ENCODE assay signal across 8 cellular contexts in the genomic region with DNA sequence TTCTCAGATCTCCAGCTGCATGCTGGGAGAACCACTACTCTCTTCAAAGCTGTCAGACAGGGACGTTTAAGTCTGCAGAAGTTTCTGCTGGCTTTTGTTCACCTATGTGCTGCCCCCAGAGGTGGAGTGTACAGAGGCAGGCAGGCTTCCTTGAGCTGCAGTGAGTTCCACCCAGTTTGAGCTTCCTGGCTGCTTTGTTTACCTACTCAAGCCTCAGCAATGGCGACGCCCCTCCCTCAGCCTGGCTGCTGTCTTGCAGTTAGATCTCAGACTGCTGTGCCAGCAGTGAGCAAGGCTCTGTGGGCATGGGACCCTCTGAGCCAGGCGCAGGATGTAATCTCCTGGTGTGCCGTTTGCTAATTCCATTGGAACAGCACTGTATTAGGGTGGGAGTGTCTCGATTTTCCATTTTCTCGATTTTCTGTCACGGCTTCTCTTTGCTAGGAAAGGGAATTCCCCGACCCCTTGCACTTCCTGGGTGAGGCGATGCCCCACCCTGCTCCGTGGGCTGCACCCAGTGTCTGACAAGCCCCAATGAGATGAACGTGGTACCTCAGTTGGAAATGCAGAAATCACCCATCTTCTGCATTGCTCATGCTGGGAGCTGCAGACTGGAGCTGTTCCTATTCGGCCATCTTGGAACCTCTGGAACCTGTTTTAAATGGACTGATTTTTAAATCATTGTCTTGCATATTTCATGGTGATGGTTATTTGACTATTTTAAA.
A peak's percentile ranks its signal among the peaks of the same experiment; 100 is the strongest.
DNase-seq lines count a peak whose midpoint lies in the region; ATAC-seq and TF ChIP-seq lines count a peak whose summit lies in the region.
"Not testable (repeated sequence)": the region's sequence is repeated elsewhere in the genome, so short reads cannot be mapped to it uniquely, and the experiment has no call there.

No MANE protein-coding gene starts in this region.

- not testable (repeated sequence) for H3K9me3 Mint-ChIP-seq in WTC11

- not testable (repeated sequence) for BruUV-seq in Panc1 (replicated peaks; lab: Mats Ljungman, UMichigan)

- H3K36me3 Mint-ChIP-seq in WTC11 = not testable (repeated sequence)

- H3K79me2 ChIP-seq in hepatocyte = not testable (repeated sequence)

- CTCF ChIA-PET in Panc1 (lab: Charles Lee) = not testable (repeated sequence)
- CTCF ChIA-PET in WTC11 (lab: Charles Lee) = interaction anchor here (0.6 to 1.3 kb wide), 4 partner anchors 16 to 474 kb away, joined by 3 to 4 read pairs (median 3); no protein-coding TSS in a partner anchor

- not testable (repeated sequence) for H3K9me2 ChIP-seq in hepatocyte (replicated peaks; ENCODE audit: insufficient read depth)

- POLR2A ChIA-PET in Panc1 (lab: Charles Lee); WTC11 (lab: Charles Lee): not testable (repeated sequence)

- not testable (repeated sequence) for H3K27ac Mint-ChIP-seq in WTC11

- DNase-seq in COR-L47 (lab: John Stamatoyannopoulos, UW) (peak; percentile 92), LNCaP clone FGC (ENCODE audit: low read depth) (peak; percentile 4), NCI-H460 (ENCODE audit: extremely low read depth, low read depth) (peak; percentile 34), WTC11 (ENCODE audit: low spot score) (peak; percentile 46), hepatocyte (ENCODE audit: low spot score) (peak; percentile 18)
- not testable (repeated sequence) for DNase-seq in Panc1 (ENCODE audit: low read depth, low spot score)
- DNase-seq in stimulated activated naive CD4-positive, alpha-beta T cell (lab: John Stamatoyannopoulos, UW) = peak in 4 of 6 experiments; percentile 4 to 39 (median 8)

- H2AFZ ChIP-seq in hepatocyte = not testable (repeated sequence)

- intact Hi-C loops in Panc1 (cut with micrococcal nuclease; ENCODE audit: unreplicated experiment) = not testable (repeated sequence)

- in situ Hi-C loops in Panc1 (cut with HindIII; ENCODE audit: low pct_unique_long_range_greater_than_20kb, low sequenced_read_pairs) = not testable (repeated sequence)

- H3K4me3 ChIP-seq in LNCaP clone FGC (ENCODE audit: low read depth, low read length); hepatocyte: not testable (repeated sequence)
- peak overlapping the region in 1 of 2 experiments; percentile 19; a peak in 1 of 4 replicates for H3K4me3 ChIP-seq in Panc1 (ENCODE audit: low read depth in 2 of 2, low read length in 2 of 2)

- not testable (repeated sequence) for H3K27me3 ChIP-seq in Panc1 (ENCODE audit: control insufficient read depth, insufficient read depth, low read length); hepatocyte

- not testable (repeated sequence) for H4K20me1 ChIP-seq in hepatocyte (ENCODE audit: insufficient read depth, poor library complexity, severe bottlenecking)

- not testable (repeated sequence) for H3K4me2 ChIP-seq in hepatocyte

- 89% methylated on average over 13 of the region's 13 CpGs for WGBS in hepatocyte (ENCODE audit: low lambda C conversion rate, missing lambda C conversion rate)

- H3K27ac ChIP-seq in Panc1 (ENCODE audit: low read length); hepatocyte: not testable (repeated sequence)

- H3K36me3 ChIP-seq in Panc1 (ENCODE audit: control insufficient read depth, insufficient read depth, low read length); hepatocyte (replicated peaks; ENCODE audit: insufficient read depth, low read depth): not testable (repeated sequence)

- H3K4me1 Mint-ChIP-seq in WTC11 = not testable (repeated sequence)

- not testable (repeated sequence) for H3K9me3 ChIP-seq in Panc1 (ENCODE audit: control insufficient read depth, insufficient read depth, low read depth, low read length); hepatocyte (ENCODE audit: low read depth)

- H3K4me1 ChIP-seq in Panc1 (ENCODE audit: control insufficient read depth, insufficient read depth, low read length); hepatocyte (ENCODE audit: insufficient read depth): not testable (repeated sequence)

- H3K27me3 Mint-ChIP-seq in WTC11 (ENCODE audit: low read depth) = not testable (repeated sequence)

- not testable (repeated sequence) for H3K4me3 Mint-ChIP-seq in WTC11

- TF ChIP-seq CTCF in GM12873 (IDR thresholded peaks at IDR 0.05; ENCODE audit: insufficient read depth, low read depth, low read length, missing control alignments) (peak; percentile 20), Panc1 (IDR thresholded peaks at IDR 0.05) (peak; percentile 23; the same call in 1 of the 2 replicates), hepatocyte (IDR thresholded peaks at IDR 0.05; ENCODE audit: poor library complexity) (peak; percentile 15)
- not testable (repeated sequence) for TF ChIP-seq CTCF in LNCaP clone FGC (IDR thresholded peaks at IDR 0.05; ENCODE audit: control insufficient read depth, extremely low read depth, insufficient read depth); WTC11 (IDR thresholded peaks at IDR 0.05)

- ATAC-seq in Panc1 = not testable (repeated sequence)
- peak; percentile 64 for ATAC-seq in WTC11
